ENCODE assay signal across 13 cellular contexts in genomic region chr12:52926596-52927241, GRCh38. TPM values are rescaled to one million over a fixed set of nuclear protein-coding genes. Genes with fewer than 3 reads are reported as not detected.
DNase-seq lines count a peak whose midpoint lies in the region; ATAC-seq, FAIRE-seq and TF ChIP-seq lines count a peak whose summit lies in the region.
"Had no signal": no experiment of that assay in that cellular context is flagged by ENCODE, and none has a peak within 500 bp of the region (broad histone marks: within the 10 kb centered on the region; RNA-seq: fewer than 3 reads in every experiment).

No MANE protein-coding gene starts in this region.

- FAIRE-seq in A549 (lab: Jason Lieb, UNC): no peak

- no peak for TF ChIP-seq CTCF in A549 (IDR thresholded peaks at IDR 0.05)
- TF ChIP-seq CTCF in HFFc6 (IDR thresholded peaks at IDR 0.05): no peak
- no peak for TF ChIP-seq CTCF in nephron progenitor cell (IDR thresholded peaks at IDR 0.05)

- ATAC-seq in A549 (peak; percentile 49 to 51), GM21526 (IDR thresholded peaks at IDR 0.05; ENCODE audit: low FRiP score, unreplicated experiment) (no peak), esophagus mucosa (no peak)
- no peak for ATAC-seq in naive thymus-derived CD8-positive, alpha-beta T cell

- peak overlapping the region; percentile 75 for H3K4me3 Mint-ChIP-seq in HFFc6
- peak overlapping the region; percentile 39 for H3K4me3 Mint-ChIP-seq in nephron progenitor cell
- no peak overlapping the region for H3K4me3 Mint-ChIP-seq in naive thymus-derived CD8-positive, alpha-beta T cell
- H3K4me3 Mint-ChIP-seq: IgD-negative memory B cell had no signal

- H3K4me1 Mint-ChIP-seq in HFFc6 (ENCODE audit: low read depth) (peaks cover 62% of the 10 kb centered on the region), nephron progenitor cell (peaks cover 71% of the 10 kb centered on the region)
- H3K4me1 Mint-ChIP-seq in naive thymus-derived CD8-positive, alpha-beta T cell: no peaks in the 10 kb centered on the region
- H3K4me1 Mint-ChIP-seq: IgD-negative memory B cell had no signal

- peaks cover 76% of the 10 kb centered on the region for H3K4me1 ChIP-seq in A549
- peaks cover 41% of the 10 kb centered on the region in 2 donors for H3K4me1 ChIP-seq in duodenal mucosa (ENCODE audit: control insufficient read depth in 1 of 2, insufficient read depth in 2 of 2, low read length in 2 of 2)

- no peaks in the 10 kb centered on the region for H3K9me3 Mint-ChIP-seq in HFFc6
- H3K9me3 Mint-ChIP-seq in nephron progenitor cell: no peaks in the 10 kb centered on the region
- H3K9me3 Mint-ChIP-seq in naive thymus-derived CD8-positive, alpha-beta T cell: no peaks in the 10 kb centered on the region
- H3K9me3 Mint-ChIP-seq: IgD-negative memory B cell had no signal

- H3K9ac ChIP-seq in duodenal mucosa (ENCODE audit: low read depth in 1 of 2, low read length in 2 of 2): peak overlapping the region; percentile 58 to 74

- no peak for TF ChIP-seq RAD21 in A549 (conservative IDR thresholded peaks at IDR 0.05 in 1 of 2, IDR thresholded peaks at IDR 0.05 in 1 of 2)

- POLR2A ChIA-PET in A549 (lab: Yijun Ruan, JAX): interaction anchor here (1.0 to 7.8 kb wide), 12 partner anchors 10 to 79 kb away, joined by 3 to 205 read pairs (median 12); partner anchors contain the start of genes EIF4B, KRT18 and KRT8
- POLR2A ChIA-PET in naive thymus-derived CD8-positive, alpha-beta T cell (lab: Charles Lee): interaction anchor here (0.7 kb wide), 1 partner anchor 21 kb away, joined by 3 read pairs; no protein-coding TSS in a partner anchor

- peak overlapping the region; percentile 84 for H3K4me2 ChIP-seq in A549

- H3K4me3 ChIP-seq in A549: peak overlapping the region; percentile 27; the same call in 2 of the 3 replicates
- H3K4me3 ChIP-seq in duodenal mucosa (ENCODE audit: low read depth in 1 of 2, low read length in 2 of 2): peak overlapping the region; percentile 17 to 40
- H3K4me3 ChIP-seq: HAP-1 had no signal

- H3K27ac Mint-ChIP-seq in HFFc6 (peak overlapping the region; percentile 100), nephron progenitor cell (peak overlapping the region; percentile 96)
- H3K27ac Mint-ChIP-seq in naive thymus-derived CD8-positive, alpha-beta T cell: peak overlapping the region in 1 of 10 donors; percentile 21
- H3K27ac Mint-ChIP-seq: IgD-negative memory B cell had no signal

- 3% methylated on average over 4 of the region's 4 CpGs for WGBS in A549 (ENCODE audit: missing lambda C conversion rate)

- peaks cover 4% of the 10 kb centered on the region for H3K27me3 Mint-ChIP-seq in HFFc6 (ENCODE audit: insufficient read depth)
- peaks cover 2% of the 10 kb centered on the region for H3K27me3 Mint-ChIP-seq in nephron progenitor cell (ENCODE audit: low read depth, poor library complexity)
- H3K27me3 Mint-ChIP-seq in naive thymus-derived CD8-positive, alpha-beta T cell: peaks cover 0 to 8% (median 4%) of the 10 kb centered on the region in 5 donors

- DNase-seq in A549 (ENCODE audit: low read depth in 1 of 2, low spot score in 1 of 2) (peak; percentile 63 to 92), HFFc6 (no peak), nephron progenitor cell (no peak)
- no peak for DNase-seq in naive thymus-derived CD8-positive, alpha-beta T cell
- DNase-seq in effector CD4-positive, alpha-beta T cell: no peak
- DNase-seq: activated CD8-positive, alpha-beta memory T cell treated with anti-CD3 and anti-CD28 coated beads, Interleukin-2, amount 50 U/mL, for 4 hours; erythroblast had no signal

- CTCF ChIA-PET in A549 (lab: Yijun Ruan, JAX): interaction anchor here (0.7 to 7.4 kb wide), 18 partner anchors 10 to 675 kb away, joined by 3 to 78 read pairs (median 8); partner anchors contain the start of gene KRT8

- H3K27ac ChIP-seq in A549 (peak overlapping the region; percentile 96 to 97), duodenal mucosa (ENCODE audit: low read depth, low read length) (peak overlapping the region; percentile 83)

- no peak for TF ChIP-seq EP300 in A549 (IDR thresholded peaks at IDR 0.05)

- TF ChIP-seq POLR2A in A549 (IDR thresholded peaks at IDR 0.05; ENCODE audit: low read length): no peak

- H3K9me3 ChIP-seq in A549: no peaks in the 10 kb centered on the region
- H3K9me3 ChIP-seq in duodenal mucosa (ENCODE audit: control insufficient read depth in 1 of 2, low read length in 2 of 2): no peaks in the 10 kb centered on the region
- H3K9me3 ChIP-seq: BE2C, HAP-1 had no signal

- no peaks in the 10 kb centered on the region for H3K27me3 ChIP-seq in duodenal mucosa (ENCODE audit: control insufficient read depth in 1 of 2, insufficient read depth in 2 of 2, low read length in 2 of 2)

- 0 out of 2 replicates have a peak, but pooled peaks cover 7% of the 10 kb centered on the region for H3K36me3 Mint-ChIP-seq in HFFc6 (ENCODE audit: low read depth)
- no peaks in the 10 kb centered on the region for H3K36me3 Mint-ChIP-seq in nephron progenitor cell (ENCODE audit: low read depth)
- no peaks in the 10 kb centered on the region for H3K36me3 Mint-ChIP-seq in naive thymus-derived CD8-positive, alpha-beta T cell
- H3K36me3 Mint-ChIP-seq: IgD-negative memory B cell had no signal

- H3K36me3 ChIP-seq in duodenal mucosa (ENCODE audit: control insufficient read depth in 1 of 2, insufficient read depth in 2 of 2, low read length in 2 of 2): no peaks in the 10 kb centered on the region
- H3K36me3 ChIP-seq: BE2C, HAP-1 had no signal

TF ChIP-seq in A549, 52 proteins besides CTCF, POLR2A, EP300 and RAD21 (continues in another document):
- no peak for TF ChIP-seq NPAS2 (CRISPR knock-in tag; IDR thresholded peaks at IDR 0.05; ENCODE audit: borderline replicate concordance)
- no peak for TF ChIP-seq CHD4 (IDR thresholded peaks at IDR 0.05; ENCODE audit: borderline replicate concordance)
- no peak for TF ChIP-seq RNF2 (IDR thresholded peaks at IDR 0.05; ENCODE audit: borderline replicate concordance, low read depth)
- TF ChIP-seq MAX (IDR thresholded peaks at IDR 0.05): no peak; the same call in 1 of the 2 replicates
- no peak for TF ChIP-seq CHD2 (IDR thresholded peaks at IDR 0.05; ENCODE audit: low read length, partially characterized antibody)
- no peak for TF ChIP-seq CBX8 (IDR thresholded peaks at IDR 0.05)
- TF ChIP-seq KDM5A (IDR thresholded peaks at IDR 0.05): no peak
- TF ChIP-seq PBX3 (IDR thresholded peaks at IDR 0.05): no peak
- no peak for TF ChIP-seq JUN (IDR thresholded peaks at IDR 0.05)
- TF ChIP-seq JUNB (IDR thresholded peaks at IDR 0.05): no peak
- TF ChIP-seq FOXS1 (CRISPR knock-in tag; IDR thresholded peaks at IDR 0.05): peak; percentile 47; the same call in 1 of the 2 replicates
- TF ChIP-seq BHLHE40 (IDR thresholded peaks at IDR 0.05; ENCODE audit: low read depth, low read length): no peak
- TF ChIP-seq HEYL (CRISPR knock-in tag; IDR thresholded peaks at IDR 0.05): no peak
- no peak for TF ChIP-seq GATA3 (IDR thresholded peaks at IDR 0.05; ENCODE audit: borderline replicate concordance)
- TF ChIP-seq FOSL2 (IDR thresholded peaks at IDR 0.05): no peak
- TF ChIP-seq FOSL2 (CRISPR knock-in tag; IDR thresholded peaks at IDR 0.05): no peak
- TF ChIP-seq ZSCAN20 (CRISPR knock-in tag; IDR thresholded peaks at IDR 0.05): peak; percentile 76; the same call in 1 of the 2 replicates
- TF ChIP-seq HES2 (IDR thresholded peaks at IDR 0.05): no peak
- peak; percentile 58 for TF ChIP-seq HOXB13 (CRISPR knock-in tag; IDR thresholded peaks at IDR 0.05; ENCODE audit: low read depth)
- no peak for TF ChIP-seq NFE2L2 (conservative IDR thresholded peaks at IDR 0.05; ENCODE audit: low read length)
- TF ChIP-seq FOSB (CRISPR knock-in tag; IDR thresholded peaks at IDR 0.05): peak; percentile 56
- TF ChIP-seq POLR2AphosphoS2 (conservative IDR thresholded peaks at IDR 0.05; ENCODE audit: low read length): no peak

RNA-seq across cellular contexts. Expression of gene KRT8, which starts 21.8 kb away (rescaled TPM):
- polyA plus RNA-seq in A549 (2011; rRNA removed): 1,385 and 2,250 TPM in 2 replicates
- 2,547 and 2,774 TPM in 2 replicates for polyA plus RNA-seq in A549 (2012; cell fraction: cytosol; rRNA removed)
- polyA plus RNA-seq in A549 (2012; cell fraction: nucleus; rRNA removed): 3,370 and 4,681 TPM in 2 replicates
- 3,173 to 3,781 TPM (median 3,633 TPM) in 3 replicates for polyA plus RNA-seq in A549 (2017; fragmentation: RNase III; extraction: RNeasy Plus Mini Kit Qiagen cat#74134 plus additional on column Dnase treatment)
- 2,077 and 2,477 TPM in 2 replicates for polyA minus RNA-seq in A549 (2011; rRNA and poly(A)+ RNA removed)
- 10 to 100 TPM; 41.4 to 50.4 (median 44.8) TPM for total RNA-seq in HFFc6 (2021; fragmentation: NEBNext Ultra II Directional; extraction: Animal tissue kit (Norgen Biotek cat#: 25700))
- under 1 TPM; 0.52 to 0.66 TPM for total RNA-seq in naive thymus-derived CD8-positive, alpha-beta T cell
- polyA plus RNA-seq in naive thymus-derived CD8-positive, alpha-beta T cell: not detected
- total RNA-seq in esophagus mucosa: 40.1 TPM
- polyA plus RNA-seq: IgD-negative memory B cell had no signal

RNA-seq across cellular contexts. Expression of gene KRT18, which starts 22.2 kb away (rescaled TPM):
- polyA plus RNA-seq in A549 (2011; rRNA removed): 2,476 and 2,635 TPM in 2 replicates
- polyA plus RNA-seq in A549 (2012; cell fraction: cytosol; rRNA removed): 2,127 and 2,527 TPM in 2 replicates
- 3,075 and 3,600 TPM in 2 replicates for polyA plus RNA-seq in A549 (2012; cell fraction: nucleus; rRNA removed)
- 2,534 to 2,941 TPM (median 2,752 TPM) in 3 replicates for polyA plus RNA-seq in A549 (2017; fragmentation: RNase III; extraction: RNeasy Plus Mini Kit Qiagen cat#74134 plus additional on column Dnase treatment)
- 2,971 and 3,475 TPM in 2 replicates for polyA minus RNA-seq in A549 (2011; rRNA and poly(A)+ RNA removed)
- 100 to 1,000 TPM; 556 to 745 (median 582) TPM for total RNA-seq in HFFc6 (2021; fragmentation: NEBNext Ultra II Directional; extraction: Animal tissue kit (Norgen Biotek cat#: 25700))
- total RNA-seq in naive thymus-derived CD8-positive, alpha-beta T cell: 10 to 100 TPM in 1 of 2 experiments, 1 to 10 TPM in 1; 9.7 to 10.6 TPM
- polyA plus RNA-seq in naive thymus-derived CD8-positive, alpha-beta T cell: 1 to 10 TPM; 3.5 to 9.3 (median 9.0) TPM
- total RNA-seq in esophagus mucosa: 80.0 TPM

Comparison
In these comparisons a context has a peak if more than half of its experiments do, and no peak if none do; other contexts are left out.
1. ATAC-seq: peak in A549 (2 of 2); none in GM21526 (single experiment), naive thymus-derived CD8-positive, alpha-beta T cell (0 of 2) and esophagus mucosa (single experiment).
2. DNase-seq: peak in A549 (2 of 2); none in HFFc6 (single experiment), nephron progenitor cell (single experiment), naive thymus-derived CD8-positive, alpha-beta T cell (0 of 10) and effector CD4-positive, alpha-beta T cell (single experiment).
3. H3K4me3 Mint-ChIP-seq: peak in HFFc6 (single experiment) and nephron progenitor cell (single experiment); none in naive thymus-derived CD8-positive, alpha-beta T cell (0 of 10).
4. RNA of gene KRT8, which starts 21.8 kb away (total RNA-seq): 41.4 to 50.4 TPM in HFFc6 and 40.1 TPM in esophagus mucosa (single experiment); 0.52 to 0.66 TPM in naive thymus-derived CD8-positive, alpha-beta T cell; every median in the first group is over 10 times any median in the second.